ENCODE assay signal across 9 cellular contexts in genomic region chr18:3604260-3604625, GRCh38.
DNase-seq lines count a peak whose midpoint lies in the region; ATAC-seq and TF ChIP-seq lines count a peak whose summit lies in the region.
"Had no signal": no experiment of that assay in that cellular context is flagged by ENCODE, and none has a peak within 500 bp of the region (broad histone marks: within the 10 kb centered on the region; RNA-seq: fewer than 3 reads in every experiment).

No MANE protein-coding gene starts in this region.

- no peak overlapping the region for H3K27ac Mint-ChIP-seq in activated T-cell treated with anti-CD3 and anti-CD28 coated beads, Interleukin-2, amount 50 U/mL, for 72 hours
- H3K27ac Mint-ChIP-seq: activated naive CD8-positive, alpha-beta T cell had no signal

- no peak for DNase-seq in activated T-cell treated with anti-CD3 and anti-CD28 coated beads, Interleukin-2, amount 50 U/mL, for 72 hours
- DNase-seq in activated T-cell treated with anti-CD3 and anti-CD28 coated beads, Interleukin-2, amount 50 U/mL, for 1 hour, result no peak
- no peak for DNase-seq in choroid plexus epithelial cell (ENCODE audit: low read depth)
- DNase-seq in sigmoid colon, result no peak
- DNase-seq in D341Med (ENCODE audit: low spot score), result no peak
- no peak for DNase-seq in SHP77 treated with DMSO at 0.1 percent for 48 hours (lab: John Stamatoyannopoulos, UW)
- no peak for DNase-seq in OCI-M1 (lab: John Stamatoyannopoulos, UW)

- TF ChIP-seq CTCF in choroid plexus epithelial cell (conservative IDR thresholded peaks at IDR 0.05; ENCODE audit: low read depth, low read length) (no peak), sigmoid colon (IDR thresholded peaks at IDR 0.05) (no peak)

- peaks cover 2 to 3% of the 10 kb centered on the region in 2 donors for H3K36me3 Mint-ChIP-seq in activated T-cell treated with anti-CD3 and anti-CD28 coated beads, Interleukin-2, amount 50 U/mL, for 72 hours (ENCODE audit: insufficient read depth in 2 of 2)
- H3K36me3 Mint-ChIP-seq: activated naive CD8-positive, alpha-beta T cell had no signal

- TF ChIP-seq POLR2A in sigmoid colon (IDR thresholded peaks at IDR 0.05), result no peak

- H3K4me3 ChIP-seq in choroid plexus epithelial cell (ENCODE audit: low read depth, low read length) (peak overlapping the region; percentile 50), sigmoid colon (peak overlapping the region in 3 of 4 donors; percentile 39 to 45 (median 42))

- peaks cover 18% of the 10 kb centered on the region for H3K4me1 Mint-ChIP-seq in activated T-cell treated with anti-CD3 and anti-CD28 coated beads, Interleukin-2, amount 50 U/mL, for 72 hours (ENCODE audit: low read depth)

- WGBS in sigmoid colon, 2 donors, result 1 to 23% methylated on average over 5 of the region's 5 CpGs

- no peak overlapping the region for H3K4me3 Mint-ChIP-seq in activated T-cell treated with anti-CD3 and anti-CD28 coated beads, Interleukin-2, amount 50 U/mL, for 72 hours
- H3K4me3 Mint-ChIP-seq: activated naive CD8-positive, alpha-beta T cell had no signal

- peak; percentile 34 to 53 for ATAC-seq in activated T-cell treated with anti-CD3 and anti-CD28 coated beads, Interleukin-2, amount 50 U/mL, for 72 hours (replicated peaks in 1 of 2)
- ATAC-seq in HG03378 (IDR thresholded peaks at IDR 0.05; ENCODE audit: unreplicated experiment), result peak; percentile 20

- intact Hi-C loops in sigmoid colon (cut with DNase I), result no loop called here

- no peaks in the 10 kb centered on the region for H3K27me3 ChIP-seq in sigmoid colon

- H3K4me1 ChIP-seq in sigmoid colon, result peaks cover 0 to 40% (median 29%) of the 10 kb centered on the region in 4 donors

- peak overlapping the region; percentile 84 to 88 (median 86) for H3K27ac ChIP-seq in sigmoid colon

- H3K9me3 ChIP-seq in sigmoid colon, result no peaks in the 10 kb centered on the region

- no peaks in the 10 kb centered on the region for H3K9me3 Mint-ChIP-seq in activated T-cell treated with anti-CD3 and anti-CD28 coated beads, Interleukin-2, amount 50 U/mL, for 72 hours

- H3K27me3 Mint-ChIP-seq in activated T-cell treated with anti-CD3 and anti-CD28 coated beads, Interleukin-2, amount 50 U/mL, for 72 hours (ENCODE audit: low read depth), result no peaks in the 10 kb centered on the region
- H3K27me3 Mint-ChIP-seq: activated naive CD8-positive, alpha-beta T cell had no signal

- TF ChIP-seq EP300 in sigmoid colon (IDR thresholded peaks at IDR 0.05), result no peak

- H3K36me3 ChIP-seq in sigmoid colon, result no peaks in the 10 kb centered on the region
